ENCODE assay signal across 1 cellular context in the genomic region with DNA sequence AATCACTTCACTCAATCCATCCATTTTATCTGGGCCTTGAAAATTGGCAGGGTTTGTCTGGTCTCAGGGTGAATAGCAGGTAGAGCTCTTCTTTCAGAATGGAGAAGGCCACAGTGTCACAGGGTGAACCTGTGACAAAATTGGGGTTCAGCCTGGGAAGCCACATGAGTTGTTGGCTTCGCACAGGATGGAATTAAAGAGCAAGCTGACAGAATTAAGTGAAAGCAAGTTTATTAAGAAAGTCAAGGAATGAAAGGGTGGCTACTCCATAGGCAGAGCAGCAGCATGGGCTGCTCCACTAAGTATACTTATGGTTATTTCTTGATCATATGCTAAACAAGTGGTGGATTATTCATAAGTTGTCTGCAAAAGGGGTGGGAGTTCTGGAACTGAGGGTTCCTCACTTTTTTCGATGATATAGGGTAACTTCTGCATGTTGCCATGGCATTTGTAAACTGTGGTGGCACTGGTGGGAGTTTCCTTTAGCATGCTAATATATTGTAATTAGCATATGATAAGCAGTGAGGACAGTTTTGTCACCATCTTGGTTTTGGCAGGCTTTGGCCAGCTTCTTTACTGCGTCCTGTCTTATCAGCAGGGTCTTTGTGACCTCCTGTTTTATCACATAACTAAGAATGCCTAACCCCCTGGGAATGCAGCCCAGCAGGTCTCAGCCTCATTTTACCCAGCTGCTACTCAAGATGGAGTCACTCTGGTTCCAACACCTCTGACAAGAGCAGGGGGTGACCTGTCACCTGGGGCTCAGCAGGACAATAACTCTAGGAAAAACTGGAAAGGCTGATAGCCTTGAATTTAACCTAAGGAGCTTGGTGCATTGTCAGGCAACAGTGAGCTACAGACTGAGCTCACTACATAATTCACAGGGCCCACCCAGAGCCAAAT.
TF ChIP-seq lines count a peak whose summit lies in the region.

No MANE protein-coding gene starts in this region.

TF ChIP-seq in K562, 482 proteins besides CTCF, POLR2A, EP300 and RAD21 (continued from another document and continues in another):
- TF ChIP-seq, protein P1, sequence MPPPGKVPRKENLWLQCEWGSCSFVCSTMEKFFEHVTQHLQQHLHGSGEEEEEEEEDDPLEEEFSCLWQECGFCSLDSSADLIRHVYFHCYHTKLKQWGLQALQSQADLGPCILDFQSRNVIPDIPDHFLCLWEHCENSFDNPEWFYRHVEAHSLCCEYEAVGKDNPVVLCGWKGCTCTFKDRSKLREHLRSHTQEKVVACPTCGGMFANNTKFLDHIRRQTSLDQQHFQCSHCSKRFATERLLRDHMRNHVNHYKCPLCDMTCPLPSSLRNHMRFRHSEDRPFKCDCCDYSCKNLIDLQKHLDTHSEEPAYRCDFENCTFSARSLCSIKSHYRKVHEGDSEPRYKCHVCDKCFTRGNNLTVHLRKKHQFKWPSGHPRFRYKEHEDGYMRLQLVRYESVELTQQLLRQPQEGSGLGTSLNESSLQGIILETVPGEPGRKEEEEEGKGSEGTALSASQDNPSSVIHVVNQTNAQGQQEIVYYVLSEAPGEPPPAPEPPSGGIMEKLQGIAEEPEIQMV (tag; conservative IDR thresholded peaks at IDR 0.05; ENCODE audit: low read depth), result 0 out of 2 replicates have a peak, but pooled peaks have one; percentile 45
- TF ChIP-seq, protein P2, sequence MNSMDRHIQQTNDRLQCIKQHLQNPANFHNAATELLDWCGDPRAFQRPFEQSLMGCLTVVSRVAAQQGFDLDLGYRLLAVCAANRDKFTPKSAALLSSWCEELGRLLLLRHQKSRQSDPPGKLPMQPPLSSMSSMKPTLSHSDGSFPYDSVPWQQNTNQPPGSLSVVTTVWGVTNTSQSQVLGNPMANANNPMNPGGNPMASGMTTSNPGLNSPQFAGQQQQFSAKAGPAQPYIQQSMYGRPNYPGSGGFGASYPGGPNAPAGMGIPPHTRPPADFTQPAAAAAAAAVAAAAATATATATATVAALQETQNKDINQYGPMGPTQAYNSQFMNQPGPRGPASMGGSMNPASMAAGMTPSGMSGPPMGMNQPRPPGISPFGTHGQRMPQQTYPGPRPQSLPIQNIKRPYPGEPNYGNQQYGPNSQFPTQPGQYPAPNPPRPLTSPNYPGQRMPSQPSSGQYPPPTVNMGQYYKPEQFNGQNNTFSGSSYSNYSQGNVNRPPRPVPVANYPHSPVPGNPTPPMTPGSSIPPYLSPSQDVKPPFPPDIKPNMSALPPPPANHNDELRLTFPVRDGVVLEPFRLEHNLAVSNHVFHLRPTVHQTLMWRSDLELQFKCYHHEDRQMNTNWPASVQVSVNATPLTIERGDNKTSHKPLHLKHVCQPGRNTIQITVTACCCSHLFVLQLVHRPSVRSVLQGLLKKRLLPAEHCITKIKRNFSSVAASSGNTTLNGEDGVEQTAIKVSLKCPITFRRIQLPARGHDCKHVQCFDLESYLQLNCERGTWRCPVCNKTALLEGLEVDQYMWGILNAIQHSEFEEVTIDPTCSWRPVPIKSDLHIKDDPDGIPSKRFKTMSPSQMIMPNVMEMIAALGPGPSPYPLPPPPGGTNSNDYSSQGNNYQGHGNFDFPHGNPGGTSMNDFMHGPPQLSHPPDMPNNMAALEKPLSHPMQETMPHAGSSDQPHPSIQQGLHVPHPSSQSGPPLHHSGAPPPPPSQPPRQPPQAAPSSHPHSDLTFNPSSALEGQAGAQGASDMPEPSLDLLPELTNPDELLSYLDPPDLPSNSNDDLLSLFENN (IDR thresholded peaks at IDR 0.05; ENCODE audit: low read depth in 2 of 2, low read length in 2 of 2), result peak in 1 of 2 experiments; percentile 26; a peak in 1 of 4 replicates
- TF ChIP-seq, protein P3, sequence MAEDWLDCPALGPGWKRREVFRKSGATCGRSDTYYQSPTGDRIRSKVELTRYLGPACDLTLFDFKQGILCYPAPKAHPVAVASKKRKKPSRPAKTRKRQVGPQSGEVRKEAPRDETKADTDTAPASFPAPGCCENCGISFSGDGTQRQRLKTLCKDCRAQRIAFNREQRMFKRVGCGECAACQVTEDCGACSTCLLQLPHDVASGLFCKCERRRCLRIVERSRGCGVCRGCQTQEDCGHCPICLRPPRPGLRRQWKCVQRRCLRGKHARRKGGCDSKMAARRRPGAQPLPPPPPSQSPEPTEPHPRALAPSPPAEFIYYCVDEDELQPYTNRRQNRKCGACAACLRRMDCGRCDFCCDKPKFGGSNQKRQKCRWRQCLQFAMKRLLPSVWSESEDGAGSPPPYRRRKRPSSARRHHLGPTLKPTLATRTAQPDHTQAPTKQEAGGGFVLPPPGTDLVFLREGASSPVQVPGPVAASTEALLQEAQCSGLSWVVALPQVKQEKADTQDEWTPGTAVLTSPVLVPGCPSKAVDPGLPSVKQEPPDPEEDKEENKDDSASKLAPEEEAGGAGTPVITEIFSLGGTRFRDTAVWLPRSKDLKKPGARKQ (CRISPR knock-in tag; IDR thresholded peaks at IDR 0.05), result no peak
- TF ChIP-seq MYC (IDR thresholded peaks at IDR 0.05; ENCODE audit: low read depth, low read length) (no peak), MYC (CRISPR knock-in tag; IDR thresholded peaks at IDR 0.05; ENCODE audit: borderline replicate concordance, low read depth) (no peak), MTF1 (CRISPR knock-in tag; IDR thresholded peaks at IDR 0.05; ENCODE audit: borderline replicate concordance) (no peak), RBM25 (IDR thresholded peaks at IDR 0.05; ENCODE audit: low read depth, low read length, severe bottlenecking) (no peak), ZNF766 (CRISPR knock-in tag; conservative IDR thresholded peaks at IDR 0.05) (peak; percentile 63; the same call in 1 of the 2 replicates), MECOM (CRISPR knock-in tag; IDR thresholded peaks at IDR 0.05) (peak; percentile 49; the same call in 1 of the 2 replicates), CSDE1 (IDR thresholded peaks at IDR 0.05) (no peak), PYGO2 (tag; IDR thresholded peaks at IDR 0.05) (0 out of 2 replicates have a peak, but pooled peaks have one; percentile 34), TAF7 (tag; IDR thresholded peaks at IDR 0.05) (no peak), NR2C1 (IDR thresholded peaks at IDR 0.05) (no peak), NR2C1 (tag; IDR thresholded peaks at IDR 0.05) (peak; percentile 77), CXXC5 (CRISPR knock-in tag; IDR thresholded peaks at IDR 0.05) (peak; percentile 38)
- TF ChIP-seq, protein P4, sequence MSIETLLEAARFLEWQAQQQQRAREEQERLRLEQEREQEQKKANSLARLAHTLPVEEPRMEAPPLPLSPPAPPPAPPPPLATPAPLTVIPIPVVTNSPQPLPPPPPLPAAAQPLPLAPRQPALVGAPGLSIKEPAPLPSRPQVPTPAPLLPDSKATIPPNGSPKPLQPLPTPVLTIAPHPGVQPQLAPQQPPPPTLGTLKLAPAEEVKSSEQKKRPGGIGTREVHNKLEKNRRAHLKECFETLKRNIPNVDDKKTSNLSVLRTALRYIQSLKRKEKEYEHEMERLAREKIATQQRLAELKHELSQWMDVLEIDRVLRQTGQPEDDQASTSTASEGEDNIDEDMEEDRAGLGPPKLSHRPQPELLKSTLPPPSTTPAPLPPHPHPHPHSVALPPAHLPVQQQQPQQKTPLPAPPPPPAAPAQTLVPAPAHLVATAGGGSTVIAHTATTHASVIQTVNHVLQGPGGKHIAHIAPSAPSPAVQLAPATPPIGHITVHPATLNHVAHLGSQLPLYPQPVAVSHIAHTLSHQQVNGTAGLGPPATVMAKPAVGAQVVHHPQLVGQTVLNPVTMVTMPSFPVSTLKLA (conservative IDR thresholded peaks at IDR 0.05), result no peak
- TF ChIP-seq, protein P5, sequence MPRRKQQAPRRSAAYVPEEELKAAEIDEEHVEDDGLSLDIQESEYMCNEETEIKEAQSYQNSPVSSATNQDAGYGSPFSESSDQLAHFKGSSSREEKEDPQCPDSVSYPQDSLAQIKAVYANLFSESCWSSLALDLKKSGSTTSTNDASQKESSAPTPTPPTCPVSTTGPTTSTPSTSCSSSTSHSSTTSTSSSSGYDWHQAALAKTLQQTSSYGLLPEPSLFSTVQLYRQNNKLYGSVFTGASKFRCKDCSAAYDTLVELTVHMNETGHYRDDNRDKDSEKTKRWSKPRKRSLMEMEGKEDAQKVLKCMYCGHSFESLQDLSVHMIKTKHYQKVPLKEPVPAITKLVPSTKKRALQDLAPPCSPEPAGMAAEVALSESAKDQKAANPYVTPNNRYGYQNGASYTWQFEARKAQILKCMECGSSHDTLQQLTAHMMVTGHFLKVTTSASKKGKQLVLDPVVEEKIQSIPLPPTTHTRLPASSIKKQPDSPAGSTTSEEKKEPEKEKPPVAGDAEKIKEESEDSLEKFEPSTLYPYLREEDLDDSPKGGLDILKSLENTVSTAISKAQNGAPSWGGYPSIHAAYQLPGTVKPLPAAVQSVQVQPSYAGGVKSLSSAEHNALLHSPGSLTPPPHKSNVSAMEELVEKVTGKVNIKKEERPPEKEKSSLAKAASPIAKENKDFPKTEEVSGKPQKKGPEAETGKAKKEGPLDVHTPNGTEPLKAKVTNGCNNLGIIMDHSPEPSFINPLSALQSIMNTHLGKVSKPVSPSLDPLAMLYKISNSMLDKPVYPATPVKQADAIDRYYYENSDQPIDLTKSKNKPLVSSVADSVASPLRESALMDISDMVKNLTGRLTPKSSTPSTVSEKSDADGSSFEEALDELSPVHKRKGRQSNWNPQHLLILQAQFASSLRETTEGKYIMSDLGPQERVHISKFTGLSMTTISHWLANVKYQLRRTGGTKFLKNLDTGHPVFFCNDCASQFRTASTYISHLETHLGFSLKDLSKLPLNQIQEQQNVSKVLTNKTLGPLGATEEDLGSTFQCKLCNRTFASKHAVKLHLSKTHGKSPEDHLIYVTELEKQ (CRISPR knock-in tag; IDR thresholded peaks at IDR 0.05), result no peak; the same call in 1 of the 2 replicates
- TF ChIP-seq, protein P6, sequence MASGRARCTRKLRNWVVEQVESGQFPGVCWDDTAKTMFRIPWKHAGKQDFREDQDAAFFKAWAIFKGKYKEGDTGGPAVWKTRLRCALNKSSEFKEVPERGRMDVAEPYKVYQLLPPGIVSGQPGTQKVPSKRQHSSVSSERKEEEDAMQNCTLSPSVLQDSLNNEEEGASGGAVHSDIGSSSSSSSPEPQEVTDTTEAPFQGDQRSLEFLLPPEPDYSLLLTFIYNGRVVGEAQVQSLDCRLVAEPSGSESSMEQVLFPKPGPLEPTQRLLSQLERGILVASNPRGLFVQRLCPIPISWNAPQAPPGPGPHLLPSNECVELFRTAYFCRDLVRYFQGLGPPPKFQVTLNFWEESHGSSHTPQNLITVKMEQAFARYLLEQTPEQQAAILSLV (tag; IDR thresholded peaks at IDR 0.05), result peak; percentile 73; the same call in 1 of the 2 replicates
- TF ChIP-seq, protein P7, sequence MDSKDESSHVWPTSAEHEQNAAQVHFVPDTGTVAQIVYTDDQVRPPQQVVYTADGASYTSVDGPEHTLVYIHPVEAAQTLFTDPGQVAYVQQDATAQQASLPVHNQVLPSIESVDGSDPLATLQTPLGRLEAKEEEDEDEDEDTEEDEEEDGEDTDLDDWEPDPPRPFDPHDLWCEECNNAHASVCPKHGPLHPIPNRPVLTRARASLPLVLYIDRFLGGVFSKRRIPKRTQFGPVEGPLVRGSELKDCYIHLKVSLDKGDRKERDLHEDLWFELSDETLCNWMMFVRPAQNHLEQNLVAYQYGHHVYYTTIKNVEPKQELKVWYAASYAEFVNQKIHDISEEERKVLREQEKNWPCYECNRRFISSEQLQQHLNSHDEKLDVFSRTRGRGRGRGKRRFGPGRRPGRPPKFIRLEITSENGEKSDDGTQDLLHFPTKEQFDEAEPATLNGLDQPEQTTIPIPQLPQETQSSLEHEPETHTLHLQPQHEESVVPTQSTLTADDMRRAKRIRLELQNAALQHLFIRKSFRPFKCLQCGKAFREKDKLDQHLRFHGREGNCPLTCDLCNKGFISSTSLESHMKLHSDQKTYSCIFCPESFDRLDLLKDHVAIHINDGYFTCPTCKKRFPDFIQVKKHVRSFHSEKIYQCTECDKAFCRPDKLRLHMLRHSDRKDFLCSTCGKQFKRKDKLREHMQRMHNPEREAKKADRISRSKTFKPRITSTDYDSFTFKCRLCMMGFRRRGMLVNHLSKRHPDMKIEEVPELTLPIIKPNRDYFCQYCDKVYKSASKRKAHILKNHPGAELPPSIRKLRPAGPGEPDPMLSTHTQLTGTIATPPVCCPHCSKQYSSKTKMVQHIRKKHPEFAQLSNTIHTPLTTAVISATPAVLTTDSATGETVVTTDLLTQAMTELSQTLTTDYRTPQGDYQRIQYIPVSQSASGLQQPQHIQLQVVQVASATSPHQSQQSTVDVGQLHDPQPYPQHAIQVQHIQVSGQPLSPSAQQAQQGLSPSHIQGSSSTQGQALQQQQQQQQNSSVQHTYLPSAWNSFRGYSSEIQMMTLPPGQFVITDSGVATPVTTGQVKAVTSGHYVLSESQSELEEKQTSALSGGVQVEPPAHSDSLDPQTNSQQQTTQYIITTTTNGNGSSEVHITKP (IDR thresholded peaks at IDR 0.05; ENCODE audit: partially characterized antibody), result no peak
- TF ChIP-seq, protein P8, sequence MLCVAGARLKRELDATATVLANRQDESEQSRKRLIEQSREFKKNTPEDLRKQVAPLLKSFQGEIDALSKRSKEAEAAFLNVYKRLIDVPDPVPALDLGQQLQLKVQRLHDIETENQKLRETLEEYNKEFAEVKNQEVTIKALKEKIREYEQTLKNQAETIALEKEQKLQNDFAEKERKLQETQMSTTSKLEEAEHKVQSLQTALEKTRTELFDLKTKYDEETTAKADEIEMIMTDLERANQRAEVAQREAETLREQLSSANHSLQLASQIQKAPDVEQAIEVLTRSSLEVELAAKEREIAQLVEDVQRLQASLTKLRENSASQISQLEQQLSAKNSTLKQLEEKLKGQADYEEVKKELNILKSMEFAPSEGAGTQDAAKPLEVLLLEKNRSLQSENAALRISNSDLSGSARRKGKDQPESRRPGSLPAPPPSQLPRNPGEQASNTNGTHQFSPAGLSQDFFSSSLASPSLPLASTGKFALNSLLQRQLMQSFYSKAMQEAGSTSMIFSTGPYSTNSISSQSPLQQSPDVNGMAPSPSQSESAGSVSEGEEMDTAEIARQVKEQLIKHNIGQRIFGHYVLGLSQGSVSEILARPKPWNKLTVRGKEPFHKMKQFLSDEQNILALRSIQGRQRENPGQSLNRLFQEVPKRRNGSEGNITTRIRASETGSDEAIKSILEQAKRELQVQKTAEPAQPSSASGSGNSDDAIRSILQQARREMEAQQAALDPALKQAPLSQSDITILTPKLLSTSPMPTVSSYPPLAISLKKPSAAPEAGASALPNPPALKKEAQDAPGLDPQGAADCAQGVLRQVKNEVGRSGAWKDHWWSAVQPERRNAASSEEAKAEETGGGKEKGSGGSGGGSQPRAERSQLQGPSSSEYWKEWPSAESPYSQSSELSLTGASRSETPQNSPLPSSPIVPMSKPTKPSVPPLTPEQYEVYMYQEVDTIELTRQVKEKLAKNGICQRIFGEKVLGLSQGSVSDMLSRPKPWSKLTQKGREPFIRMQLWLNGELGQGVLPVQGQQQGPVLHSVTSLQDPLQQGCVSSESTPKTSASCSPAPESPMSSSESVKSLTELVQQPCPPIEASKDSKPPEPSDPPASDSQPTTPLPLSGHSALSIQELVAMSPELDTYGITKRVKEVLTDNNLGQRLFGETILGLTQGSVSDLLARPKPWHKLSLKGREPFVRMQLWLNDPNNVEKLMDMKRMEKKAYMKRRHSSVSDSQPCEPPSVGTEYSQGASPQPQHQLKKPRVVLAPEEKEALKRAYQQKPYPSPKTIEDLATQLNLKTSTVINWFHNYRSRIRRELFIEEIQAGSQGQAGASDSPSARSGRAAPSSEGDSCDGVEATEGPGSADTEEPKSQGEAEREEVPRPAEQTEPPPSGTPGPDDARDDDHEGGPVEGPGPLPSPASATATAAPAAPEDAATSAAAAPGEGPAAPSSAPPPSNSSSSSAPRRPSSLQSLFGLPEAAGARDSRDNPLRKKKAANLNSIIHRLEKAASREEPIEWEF (CRISPR knock-in tag; IDR thresholded peaks at IDR 0.05), result 0 out of 2 replicates have a peak, but pooled peaks have one; percentile 69
